Comparison of ENCODE assay signal across 20 cellular contexts in genomic region chr18:52130621-52131020, GRCh38.
DNase-seq lines count a peak whose midpoint lies in the region; ATAC-seq and TF ChIP-seq lines count a peak whose summit lies in the region.
"Had no signal": no experiment of that assay in that cellular context is flagged by ENCODE, and none has a peak within 500 bp of the region (broad histone marks: within the 10 kb centered on the region; RNA-seq: fewer than 3 reads in every experiment).

No MANE protein-coding gene starts in this region.

- DNase-seq in Ammon's horn (ENCODE audit: low spot score) (peak; percentile 4), NCI-H146 (lab: John Stamatoyannopoulos, UW) (peak; percentile 86), mammary epithelial cell (peak; percentile 64), kidney tubule cell (ENCODE audit: low spot score) (peak; percentile 20), left ventricle myocardium superior (no peak), OCI-M2 (lab: John Stamatoyannopoulos, UW; ENCODE audit: unreplicated experiment) (no peak), NOMO-1 treated with DMSO at 0.1 percent for 48 hours (lab: John Stamatoyannopoulos, UW; ENCODE audit: unreplicated experiment) (no peak)
- DNase-seq: BE2C; CD4-positive, CD25-positive, alpha-beta regulatory T cell; NCI-H1105; NCI-H187 treated with DMSO at 0.1 percent for 48 hours; NCI-H345; NCI-H524 treated with DMSO at 0.1 percent for 48 hours; OCI-M1; RPMI8226; T-helper 1 cell had no signal

- TF ChIP-seq CTCF in mammary epithelial cell (conservative IDR thresholded peaks at IDR 0.05 in 1 of 2, IDR thresholded peaks at IDR 0.05 in 1 of 2; ENCODE audit: extremely low read depth in 1 of 2, insufficient read depth in 1 of 2, low read depth in 1 of 2, low read length in 2 of 2) = no peak

- no peaks in the 10 kb centered on the region for H3K9me3 ChIP-seq in mammary epithelial cell (replicated peaks; ENCODE audit: insufficient read depth, low read length)
- H3K9me3 ChIP-seq: BE2C had no signal

- no peak for ATAC-seq in left ventricle myocardium superior
- ATAC-seq: GM12878, GM23338, HCT116, K562 had no signal

- H3K27me3 ChIP-seq in mammary epithelial cell (ENCODE audit: insufficient read depth, low read length) = no peaks in the 10 kb centered on the region
- H3K27me3 ChIP-seq: BE2C had no signal

- CTCF ChIA-PET in mammary epithelial cell (lab: Charles Lee; ENCODE audit: low non-redundant PET) = no interaction called here

- no peaks in the 10 kb centered on the region for H4K20me1 ChIP-seq in mammary epithelial cell (ENCODE audit: insufficient read depth, low read length)

- peak overlapping the region; percentile 9 for H3K27ac ChIP-seq in mammary epithelial cell (ENCODE audit: insufficient read depth, low read depth, low read length)

- intact Hi-C loops in mammary epithelial cell (cut with micrococcal nuclease) (loop anchor here (1.0 kb wide), 1 partner anchor 36 kb away; no protein-coding TSS in a partner anchor), left ventricle myocardium superior (cut with micrococcal nuclease) (no loop called here)

- dilution Hi-C loops in mammary epithelial cell (cut with HindIII; ENCODE audit: low sequenced_read_pairs) = no loop called here

- H3K4me3 ChIP-seq in mammary epithelial cell (replicated peaks in 1 of 3; ENCODE audit: insufficient read depth in 1 of 3, low read depth in 2 of 3, low read length in 3 of 3) = no peak overlapping the region
- H3K4me3 ChIP-seq: GM12878, GM23338, K562 had no signal

- H3K36me3 ChIP-seq in mammary epithelial cell (ENCODE audit: insufficient read depth, low read length) = no peaks in the 10 kb centered on the region
- H3K36me3 ChIP-seq: BE2C had no signal

- peak overlapping the region; percentile 46 for H3K4me2 ChIP-seq in mammary epithelial cell (ENCODE audit: insufficient read depth, low read depth, low read length)
- H3K4me2 ChIP-seq: GM23338 had no signal

- H3K4me1 ChIP-seq in mammary epithelial cell (ENCODE audit: insufficient read depth, low read length) = peaks cover 17% of the 10 kb centered on the region
- H3K4me1 ChIP-seq: BE2C had no signal

- no peaks in the 10 kb centered on the region for H3K79me2 ChIP-seq in mammary epithelial cell (ENCODE audit: insufficient read depth, low read length)

- 28% methylated on average over 4 of the region's 4 CpGs for WGBS in mammary epithelial cell (ENCODE audit: low coverage, missing lambda C conversion rate)

- BruUV-seq in mammary epithelial cell (replicated peaks; lab: Mats Ljungman, UMichigan) = no TSS peak

- no peak overlapping the region for H2AFZ ChIP-seq in mammary epithelial cell (ENCODE audit: low read depth, low read length)
- H2AFZ ChIP-seq: GM23338 had no signal

- H3K9ac ChIP-seq in mammary epithelial cell (ENCODE audit: insufficient read depth, low read length) = no peak overlapping the region

- in situ Hi-C loops in mammary epithelial cell (cut with MboI; ENCODE audit: low sequenced_read_pairs in 2 of 2) = no loop called here

Comparison
In these comparisons a context has a peak if more than half of its experiments do, and no peak if none do; other contexts are left out.
1. DNase-seq: peak in Ammon's horn (single experiment), NCI-H146 (single experiment), mammary epithelial cell (single experiment) and kidney tubule cell (single experiment); none in left ventricle myocardium superior (single experiment), OCI-M2 (single experiment) and NOMO-1 treated with DMSO at 0.1 percent for 48 hours (single experiment).